ENCODE assay signal across 2 cellular contexts in genomic region chr9:21608200-21608599, GRCh38.
TF ChIP-seq lines count a peak whose summit lies in the region.

No MANE protein-coding gene starts in this region.

TF ChIP-seq in GM23338, 12 proteins besides CTCF, POLR2A, EP300 and RAD21 (continued from another document):
- TF ChIP-seq REST (IDR thresholded peaks at IDR 0.05; ENCODE audit: unreplicated experiment), result no peak
- no peak for TF ChIP-seq ZNF331 (CRISPR knock-in tag; IDR thresholded peaks at IDR 0.05; ENCODE audit: low read depth)
- TF ChIP-seq ZNF462 (CRISPR knock-in tag; IDR thresholded peaks at IDR 0.05), result no peak
- TF ChIP-seq STAT1 (IDR thresholded peaks at IDR 0.05; ENCODE audit: unreplicated experiment), result no peak
- TF ChIP-seq CREB1 (CRISPR knock-in tag; IDR thresholded peaks at IDR 0.05; ENCODE audit: low read depth), result no peak
- TF ChIP-seq ETS1 (IDR thresholded peaks at IDR 0.05), result no peak
- TF ChIP-seq ZNF114 (CRISPR knock-in tag; IDR thresholded peaks at IDR 0.05), result no peak
- no peak for TF ChIP-seq EZH2phosphoT487 (IDR thresholded peaks at IDR 0.05; ENCODE audit: unreplicated experiment)
- no peak for TF ChIP-seq EZH2 (IDR thresholded peaks at IDR 0.05; ENCODE audit: low read depth, unreplicated experiment)

TF ChIP-seq in WTC11, 78 proteins besides CTCF, POLR2A, EP300 and RAD21 (continued from another document):
- TF ChIP-seq FOXP4 (CRISPR knock-in tag; IDR thresholded peaks at IDR 0.05) (no peak), FOXJ3 (CRISPR knock-in tag; IDR thresholded peaks at IDR 0.05; ENCODE audit: borderline replicate concordance) (no peak), E2F1 (CRISPR knock-in tag; IDR thresholded peaks at IDR 0.05) (no peak), ZNF416 (CRISPR knock-in tag; IDR thresholded peaks at IDR 0.05) (no peak), USF2 (CRISPR knock-in tag; IDR thresholded peaks at IDR 0.05) (no peak), NFATC4 (CRISPR knock-in tag; IDR thresholded peaks at IDR 0.05) (no peak), FOXP1 (CRISPR knock-in tag; IDR thresholded peaks at IDR 0.05; ENCODE audit: borderline replicate concordance) (no peak), GRHL2 (CRISPR knock-in tag; IDR thresholded peaks at IDR 0.05; ENCODE audit: insufficient replicate concordance, severe bottlenecking) (no peak), MXD4 (CRISPR knock-in tag; IDR thresholded peaks at IDR 0.05; ENCODE audit: borderline replicate concordance) (no peak), ZSCAN18 (CRISPR knock-in tag; IDR thresholded peaks at IDR 0.05) (no peak)
